ENCODE assay signal across 27 cellular contexts in the genomic region with DNA sequence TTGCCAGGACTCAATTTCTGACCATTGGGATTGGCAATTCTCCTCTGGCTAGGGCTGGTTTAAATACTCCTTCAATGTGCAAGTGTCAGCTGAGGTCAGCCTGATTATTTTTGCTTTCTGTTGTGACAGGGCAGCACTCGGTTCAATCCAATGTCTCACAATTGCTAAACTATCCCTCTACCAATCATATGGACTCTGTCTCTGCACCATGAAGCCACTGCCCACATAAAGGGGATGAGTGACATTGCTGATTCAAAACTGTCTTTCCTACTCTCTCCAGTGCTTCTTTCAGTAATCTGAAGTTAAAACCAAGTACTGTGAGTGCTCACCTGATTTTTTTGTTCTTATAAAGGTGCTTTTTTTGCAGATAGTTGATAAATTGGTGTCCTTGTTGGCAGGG.
"Had no signal": no experiment of that assay in that cellular context is flagged by ENCODE, and none has a peak within 500 bp of the region (broad histone marks: within the 10 kb centered on the region; RNA-seq: fewer than 3 reads in every experiment).

No MANE protein-coding gene starts in this region.

- ATAC-seq: stimulated activated effector memory CD8-positive, alpha-beta T cell treated with anti-CD3 and anti-CD28 coated beads, Interleukin-12 subunit alpha, Interleukin-12 subunit beta, amount 100 ng/mL, for 72 hours; stimulated activated memory B cell treated with anti-CD40 and anti-IgM and Interleukin-4, amounts not matched to agents 10 μg/mL and 1 μg/mL and 100 μg/mL, for 72 hours; stimulated activated naive B cell treated with anti-CD40 and anti-IgM and Interleukin-4, amounts not matched to agents 10 μg/mL and 1 μg/mL and 100 μg/mL, for 72 hours; stimulated activated naive CD8-positive, alpha-beta T cell treated with anti-CD3 and anti-CD28 coated beads, Interleukin-15, amount 100 ng/mL, for 72 hours; stimulated activated naive CD8-positive, alpha-beta T cell treated with anti-CD3 and anti-CD28 coated beads, Interleukin-15, Interleukin-2, amounts not matched to agents 100 U/mL and 50 U/mL, for 24 hours; upper lobe of right lung had no signal

- FAIRE-seq: urothelium cell line had no signal

- H3K27me3 ChIP-seq: stomach, suprapubic skin, testis, thyroid gland, tibial artery, tibial nerve, transverse colon, upper lobe of left lung, upper lobe of right lung, uterus, vagina had no signal

- H3K27ac ChIP-seq: stomach, suprapubic skin, testis, thoracic aorta, thyroid gland, tibial artery, tibial nerve, transverse colon, upper lobe of left lung, upper lobe of right lung, uterus, vagina had no signal

- H3K9me3 ChIP-seq: stomach, suprapubic skin, testis, thoracic aorta, thyroid gland, tibial artery, tibial nerve, transverse colon, upper lobe of left lung, upper lobe of right lung, uterus, vagina had no signal

- H3K4me1 ChIP-seq: stomach, suprapubic skin, testis, thyroid gland, tibial artery, tibial nerve, transverse colon, upper lobe of left lung, upper lobe of right lung, uterus, vagina had no signal

- DNase-seq: stimulated activated CD4-positive, alpha-beta T cell treated with anti-CD3 and anti-CD28 coated beads, Interleukin-2, amount 100 ng/mL, for 48 hours; stimulated activated CD4-positive, alpha-beta T cell treated with anti-CD3 and anti-CD28 coated beads, Interleukin-4, amount 100 ng/mL, for 1 hour; stimulated activated CD4-positive, alpha-beta T cell treated with anti-CD3 and anti-CD28 coated beads, Interleukin-4, amount 100 ng/mL, for 24 hours; stimulated activated CD4-positive, alpha-beta T cell treated with anti-CD3 and anti-CD28 coated beads, Interleukin-4, amount 100 ng/mL, for 4 hours; stimulated activated CD8-positive, alpha-beta memory T cell treated with anti-CD3 and anti-CD28 coated beads, Interleukin-4, amount 100 ng/mL, for 48 hours; stimulated activated naive B cell treated with anti-CD40 and anti-IgM and Interleukin-4, amounts not matched to agents 10 μg/mL and 1 μg/mL and 100 μg/mL, for 72 hours; stimulated activated naive CD4-positive, alpha-beta T cell; stimulated activated naive CD4-positive, alpha-beta T cell treated with Interleukin-2 at 50 U/mL for 16 hours; stimulated activated naive CD8-positive, alpha-beta T cell treated with anti-CD3 and anti-CD28 coated beads, Interleukin-15, amount 100 ng/mL, for 72 hours; stimulated activated naive CD8-positive, alpha-beta T cell treated with anti-CD3 and anti-CD28 coated beads, Interleukin-15, Interleukin-2, amounts not matched to agents 100 U/mL and 50 U/mL, for 24 hours; stomach; substantia nigra; testis; thyroid gland; tibial artery; transverse colon; trophoblast cell; upper lobe of left lung; upper lobe of right lung; uterus had no signal

- H3K36me3 ChIP-seq: stomach, suprapubic skin, thoracic aorta, thyroid gland, tibial artery, tibial nerve, transverse colon, upper lobe of left lung, upper lobe of right lung, uterus, vagina had no signal

- H3K4me3 ChIP-seq: stomach, suprapubic skin, testis, thoracic aorta, thyroid gland, tibial artery, tibial nerve, transverse colon, upper lobe of left lung, upper lobe of right lung, uterus, vagina had no signal
